In genomic region chr2:133249362-133249761, GRCh38 we compare ENCODE assay signal across 8 cellular contexts.
"Had no signal": no experiment of that assay in that cellular context is flagged by ENCODE, and none has a peak within 500 bp of the region (broad histone marks: within the 10 kb centered on the region; RNA-seq: fewer than 3 reads in every experiment).

No MANE protein-coding gene starts in this region.

- H3K27ac Mint-ChIP-seq: GM23338, H9 had no signal

- H3K4me2 ChIP-seq: GM23338 had no signal

- DNase-seq: H9, HCEC 1CT had no signal

- ATAC-seq: GM23338, HepG2, K562 had no signal

- H2AFZ ChIP-seq: GM23338 had no signal

- H3K4me3 ChIP-seq: GM23338, K562 had no signal

- H3K27ac ChIP-seq: HL-60 had no signal

- H3K4me3 Mint-ChIP-seq: GM23338, H9 had no signal

- FAIRE-seq: H1, H54, HepG2, K562 had no signal

- H3K9me3 Mint-ChIP-seq: GM23338, H9 had no signal
